ENCODE assay signal across 8 cellular contexts in genomic region chr2:74715880-74716279, GRCh38.
A peak's percentile ranks its signal among the peaks of the same experiment; 100 is the strongest.
DNase-seq lines count a peak whose midpoint lies in the region; ATAC-seq and TF ChIP-seq lines count a peak whose summit lies in the region.

No MANE protein-coding gene starts in this region.

- peaks cover 17 to 23% of the 10 kb centered on the region in 2 donors for H3K4me1 ChIP-seq in gastrocnemius medialis

- CTCF ChIA-PET in RWPE1 (lab: Yijun Ruan, JAX), result interaction anchor here (0.6 to 3.2 kb wide), 8 partner anchors 21 to 288 kb away, joined by 3 to 20 read pairs (median 4); no protein-coding TSS in a partner anchor

- no peaks in the 10 kb centered on the region for H3K36me3 ChIP-seq in gastrocnemius medialis

- no peak for TF ChIP-seq POLR2A in gastrocnemius medialis (IDR thresholded peaks at IDR 0.05)

- in situ Hi-C loops in gastrocnemius medialis (cut with MboI; ENCODE audit: low sequenced_read_pairs in 4 of 4), result loop anchor here in 2 of 4 donors (5.0 to 10.0 kb wide), 2 partner anchors 159 to 161 kb away; no protein-coding TSS in a partner anchor

- POLR2A ChIA-PET in RWPE1 (lab: Yijun Ruan, JAX; ENCODE audit: low non-redundant PET), result no interaction called here

- DNase-seq in GM12865 (ENCODE audit: low read depth), result no peak
- no peak for DNase-seq in RWPE1 (ENCODE audit: low spot score)
- DNase-seq in fibroblast of peridontal ligament (ENCODE audit: extremely low read depth), result peak; percentile 15
- DNase-seq in gastrocnemius medialis, result no peak
- no peak for DNase-seq in AML-193 (lab: John Stamatoyannopoulos, UW)
- DNase-seq in substantia nigra (lab: John Stamatoyannopoulos, UW), result no peak

- H3K27ac ChIP-seq in RWPE1, result peak overlapping the region; percentile 81
- peak overlapping the region in 1 of 4 donors; percentile 79 for H3K27ac ChIP-seq in gastrocnemius medialis
- no peak overlapping the region for H3K27ac ChIP-seq in substantia nigra (ENCODE audit: low read depth, low read length, poor library complexity, severe bottlenecking)

- H3K4me3 ChIP-seq in GM12865 (ENCODE audit: low read depth, low read length) (peak overlapping the region; percentile 57), gastrocnemius medialis (peak overlapping the region; percentile 56 to 63 (median 58))

- no peaks in the 10 kb centered on the region for H3K27me3 ChIP-seq in gastrocnemius medialis

- no peak for ATAC-seq in gastrocnemius medialis
- ATAC-seq in GM19467 (IDR thresholded peaks at IDR 0.05; ENCODE audit: unreplicated experiment), result no peak
- ATAC-seq in GM21515 (IDR thresholded peaks at IDR 0.05; ENCODE audit: unreplicated experiment), result no peak

- TF ChIP-seq CTCF in GM12865 (IDR thresholded peaks at IDR 0.05; ENCODE audit: insufficient read depth, low read depth, low read length, missing control alignments) (no peak), RWPE1 (conservative IDR thresholded peaks at IDR 0.05; ENCODE audit: low read depth) (no peak), gastrocnemius medialis (IDR thresholded peaks at IDR 0.05 in 4 of 5, conservative IDR thresholded peaks at IDR 0.05 in 1 of 5) (no peak)

- intact Hi-C loops in gastrocnemius medialis (cut with DNase I; ENCODE audit: low total_unique reads), result loop anchor here (1.0 to 5.0 kb wide), 3 partner anchors 25 to 160 kb away; partner anchors contain the start of gene HK2

- no peaks in the 10 kb centered on the region for H3K9me3 ChIP-seq in gastrocnemius medialis
